Comparison of ENCODE assay signal across 8 cellular contexts in genomic region chr12:54251667-54252284, GRCh38. TPM values are rescaled to one million over a fixed set of nuclear protein-coding genes. Genes with fewer than 3 reads are reported as not detected.
DNase-seq lines count a peak whose midpoint lies in the region; ATAC-seq, FAIRE-seq and TF ChIP-seq lines count a peak whose summit lies in the region.

No MANE protein-coding gene starts in this region.

- intact Hi-C loops in A673 (cut with micrococcal nuclease; ENCODE audit: unreplicated experiment) (no loop called here), upper lobe of right lung (cut with DNase I) (loop anchor here (10.0 kb wide), 1 partner anchor 113 kb away; the partner anchor contains the start of gene GPR84)

- no peaks in the 10 kb centered on the region for H4K20me1 ChIP-seq in keratinocyte (ENCODE audit: control insufficient read depth, extremely low read depth, insufficient read depth, low read length)

- POLR2A ChIA-PET in A673 (lab: Charles Lee; ENCODE audit: low non-redundant PET) = interaction anchor here (0.5 to 1.0 kb wide), 2 partner anchors 28 to 129 kb away, joined by 3 read pairs; partner anchors contain the start of gene HNRNPA1

- H3K79me2 ChIP-seq in keratinocyte (ENCODE audit: control insufficient read depth, insufficient read depth, low read length) = peaks cover 3% of the 10 kb centered on the region

- H3K36me3 ChIP-seq in A673 (ENCODE audit: insufficient read depth, low read length, poor library complexity, severe bottlenecking) (peaks cover 80% of the 10 kb centered on the region), keratinocyte (ENCODE audit: control insufficient read depth in 2 of 2, extremely low read depth in 1 of 2, insufficient read depth in 2 of 2, low read length in 2 of 2) (peaks cover 5 to 13% of the 10 kb centered on the region in 2 experiments), upper lobe of right lung (peaks cover 62% of the 10 kb centered on the region)

- peak; percentile 71 for DNase-seq in A673 (ENCODE audit: low spot score)
- peak; percentile 77 for DNase-seq in ELR (ENCODE audit: low read depth)
- peak; percentile 56 for DNase-seq in NCI-H2029 (lab: John Stamatoyannopoulos, UW)
- peak; percentile 33 for DNase-seq in astrocyte of the cerebellum (ENCODE audit: low read depth)
- no peak for DNase-seq in keratinocyte (ENCODE audit: low read depth, low spot score)
- DNase-seq in upper lobe of right lung = no peak
- no peak for DNase-seq in activated naive CD4-positive, alpha-beta T cell treated with Interleukin-2 at 50 U/mL for 16 hours
- no peak for DNase-seq in HPDE6-E6E7 (ENCODE audit: extremely low spot score)

- dilution Hi-C loops in keratinocyte (cut with MboI; ENCODE audit: extremely low pct_ligation_motif_present, low sequenced_read_pairs) = no loop called here

- H3K9me3 ChIP-seq in A673 (ENCODE audit: low read depth, low read length, poor library complexity, severe bottlenecking) (no peaks in the 10 kb centered on the region), keratinocyte (ENCODE audit: control insufficient read depth, low read depth, low read length) (no peaks in the 10 kb centered on the region), upper lobe of right lung (no peaks in the 10 kb centered on the region)

- H3K4me3 ChIP-seq in A673 (ENCODE audit: low read depth, low read length, poor library complexity, severe bottlenecking) (no peak overlapping the region), astrocyte of the cerebellum (ENCODE audit: low read depth, low read length) (no peak overlapping the region), keratinocyte (ENCODE audit: control insufficient read depth in 2 of 3, extremely low read depth in 1 of 3, insufficient read depth in 2 of 3, low read depth in 1 of 3, low read length in 3 of 3) (no peak overlapping the region), upper lobe of right lung (no peak overlapping the region)

- H3K27ac ChIP-seq in A673 (ENCODE audit: low read depth, low read length, poor library complexity, severe bottlenecking) = no peak overlapping the region
- no peak overlapping the region for H3K27ac ChIP-seq in keratinocyte (ENCODE audit: control insufficient read depth, insufficient read depth, low read length)
- no peak overlapping the region for H3K27ac ChIP-seq in upper lobe of right lung

- TF ChIP-seq CTCF in A673 (conservative IDR thresholded peaks at IDR 0.05; ENCODE audit: low read depth, low read length) = peak; percentile 75
- TF ChIP-seq CTCF in astrocyte of the cerebellum (IDR thresholded peaks at IDR 0.05; ENCODE audit: low read depth, low read length, missing control alignments) = peak; percentile 61
- TF ChIP-seq CTCF in keratinocyte (optimal IDR thresholded peaks at IDR 0.05 in 1 of 3, IDR thresholded peaks at IDR 0.05 in 1 of 3, conservative IDR thresholded peaks at IDR 0.05 in 1 of 3; ENCODE audit: extremely low read depth in 1 of 3, insufficient read depth in 2 of 3, low read length in 3 of 3) = peak in 2 of 3 experiments; percentile 45 to 57
- TF ChIP-seq CTCF in upper lobe of right lung (IDR thresholded peaks at IDR 0.05) = peak; percentile 69

- no peak overlapping the region for H3K4me2 ChIP-seq in keratinocyte (ENCODE audit: control insufficient read depth, extremely low read depth, insufficient read depth, low read depth, low read length)

- H3K9me1 ChIP-seq in keratinocyte (ENCODE audit: control insufficient read depth, extremely low read depth, insufficient read depth, low read length) = no peaks in the 10 kb centered on the region

- peak; percentile 71 for ATAC-seq in upper lobe of right lung

- no peak for FAIRE-seq in keratinocyte (lab: Jason Lieb, UNC)

- H3K9ac ChIP-seq in keratinocyte (ENCODE audit: control insufficient read depth, extremely low read depth, insufficient read depth, low read length) = no peak overlapping the region

- in situ Hi-C loops in astrocyte of the cerebellum (cut with HindIII; ENCODE audit: low sequenced_read_pairs) = no loop called here

- CTCF ChIA-PET in A673 (lab: Charles Lee) = interaction anchor here (0.6 to 1.1 kb wide), 15 partner anchors 11 to 245 kb away, joined by 3 to 13 read pairs (median 4); partner anchors contain the start of genes CBX5 and COPZ1

- H3K27me3 ChIP-seq in A673 (replicated peaks; ENCODE audit: insufficient read depth, low read depth, low read length, poor library complexity) (no peaks in the 10 kb centered on the region), keratinocyte (ENCODE audit: control insufficient read depth, extremely low read depth, insufficient read depth, low read length) (no peaks in the 10 kb centered on the region), upper lobe of right lung (no peaks in the 10 kb centered on the region)

- no peak overlapping the region for H2AFZ ChIP-seq in keratinocyte (ENCODE audit: control insufficient read depth, low read length)

- BruUV-seq in A673 (replicated peaks; lab: Mats Ljungman, UMichigan) = no TSS peak

- H3K4me1 ChIP-seq in A673 (ENCODE audit: insufficient read depth, low read length, poor library complexity, severe bottlenecking) (peaks cover 11% of the 10 kb centered on the region), keratinocyte (ENCODE audit: control insufficient read depth, extremely low read depth, insufficient read depth, low read length) (no peaks in the 10 kb centered on the region), upper lobe of right lung (no peaks in the 10 kb centered on the region)

RNA-seq across cellular contexts. Expression of gene CBX5, which starts 28.1 kb away (rescaled TPM):
- total RNA-seq in A673 (2021) (235 and 254 TPM in 2 replicates), upper lobe of right lung (52.3 TPM)
- 15.5 to 25.8 TPM (median 23.3 TPM) in 3 replicates for polyA plus RNA-seq in keratinocyte
- 20.2 TPM for polyA plus RNA-seq in keratinocyte (2011; ENCODE audit: low read depth)
- polyA plus RNA-seq in keratinocyte (2011; cell fraction: cytosol; rRNA removed) = 9.9 and 17.5 TPM in 2 replicates
- polyA plus RNA-seq in keratinocyte (2011; cell fraction: nucleus; rRNA removed) = 19.6 and 22.4 TPM in 2 replicates
- polyA plus RNA-seq in keratinocyte (2012; ENCODE audit: low replicate concordance) = 9.0 and 20.1 TPM in 2 replicates
- polyA minus RNA-seq in keratinocyte = 32.0 to 66.7 TPM (median 33.1 TPM) in 3 replicates
- 20.5 TPM for polyA minus RNA-seq in keratinocyte (2011; cell fraction: cytosol; rRNA and poly(A)+ RNA removed)
- polyA minus RNA-seq in keratinocyte (2011; cell fraction: nucleus; rRNA and poly(A)+ RNA removed) = 14.8 and 32.6 TPM in 2 replicates

RNA-seq across cellular contexts. Expression of gene HNRNPA1, which starts 28.8 kb away (rescaled TPM):
- total RNA-seq in A673 (2021) (1,763 and 1,764 TPM in 2 replicates), upper lobe of right lung (498 TPM)
- 269 to 1,061 TPM (median 583 TPM) in 3 replicates for polyA plus RNA-seq in keratinocyte
- 866 TPM for polyA plus RNA-seq in keratinocyte (2011; ENCODE audit: low read depth)
- 514 and 556 TPM in 2 replicates for polyA plus RNA-seq in keratinocyte (2011; cell fraction: cytosol; rRNA removed)
- 391 and 470 TPM in 2 replicates for polyA plus RNA-seq in keratinocyte (2011; cell fraction: nucleus; rRNA removed)
- polyA plus RNA-seq in keratinocyte (2012; ENCODE audit: low replicate concordance) = 660 and 1,102 TPM in 2 replicates
- polyA minus RNA-seq in keratinocyte = 134 to 550 TPM (median 267 TPM) in 3 replicates
- 319 TPM for polyA minus RNA-seq in keratinocyte (2011; cell fraction: cytosol; rRNA and poly(A)+ RNA removed)
- 117 and 201 TPM in 2 replicates for polyA minus RNA-seq in keratinocyte (2011; cell fraction: nucleus; rRNA and poly(A)+ RNA removed)

RNA-seq across cellular contexts. Expression of gene NFE2, which starts 49.0 kb away (rescaled TPM):
- not detected in 2 replicates for total RNA-seq in A673 (2021)
- polyA plus RNA-seq in keratinocyte = 0.09 to 0.42 TPM (median 0.25 TPM) in 3 replicates
- polyA plus RNA-seq in keratinocyte (2011; ENCODE audit: low read depth) = not detected
- polyA plus RNA-seq in keratinocyte (2011; cell fraction: cytosol; rRNA removed) = 0.16 and 0.19 TPM in 2 replicates
- polyA plus RNA-seq in keratinocyte (2011; cell fraction: nucleus; rRNA removed) = 0.20 and 0.22 TPM in 2 replicates
- 0.06 and 0.17 TPM in 2 replicates for polyA plus RNA-seq in keratinocyte (2012; ENCODE audit: low replicate concordance)
- polyA minus RNA-seq in keratinocyte = 0.10 TPM in 1 of 3 replicates, not detected in the others
- not detected for polyA minus RNA-seq in keratinocyte (2011; cell fraction: cytosol; rRNA and poly(A)+ RNA removed)
- not detected in 2 replicates for polyA minus RNA-seq in keratinocyte (2011; cell fraction: nucleus; rRNA and poly(A)+ RNA removed)
- 7.5 TPM for total RNA-seq in upper lobe of right lung

Comparison
In these comparisons a context has a peak if more than half of its experiments do, and no peak if none do; other contexts are left out.
1. DNase-seq: peak in A673 (single experiment), ELR (single experiment), NCI-H2029 (single experiment) and astrocyte of the cerebellum (single experiment); none in keratinocyte (single experiment), upper lobe of right lung (single experiment), activated naive CD4-positive, alpha-beta T cell treated with Interleukin-2 at 50 U/mL for 16 hours (single experiment) and HPDE6-E6E7 (single experiment).
2. Peak in every context shown above with its lines, with median percentiles within 50 percentile points of each other: CTCF ChIP-seq.